1 cellular context compared by ENCODE assay signal in genomic region chr7:39741942-39742623, GRCh38.
A peak's percentile ranks its signal among the peaks of the same experiment; 100 is the strongest.
TF ChIP-seq lines count a peak whose summit lies in the region.

No MANE protein-coding gene starts in this region.

TF ChIP-seq in H1, 55 proteins besides CTCF, POLR2A, EP300 and RAD21 (continued from another document):
- TF ChIP-seq, protein P1, sequence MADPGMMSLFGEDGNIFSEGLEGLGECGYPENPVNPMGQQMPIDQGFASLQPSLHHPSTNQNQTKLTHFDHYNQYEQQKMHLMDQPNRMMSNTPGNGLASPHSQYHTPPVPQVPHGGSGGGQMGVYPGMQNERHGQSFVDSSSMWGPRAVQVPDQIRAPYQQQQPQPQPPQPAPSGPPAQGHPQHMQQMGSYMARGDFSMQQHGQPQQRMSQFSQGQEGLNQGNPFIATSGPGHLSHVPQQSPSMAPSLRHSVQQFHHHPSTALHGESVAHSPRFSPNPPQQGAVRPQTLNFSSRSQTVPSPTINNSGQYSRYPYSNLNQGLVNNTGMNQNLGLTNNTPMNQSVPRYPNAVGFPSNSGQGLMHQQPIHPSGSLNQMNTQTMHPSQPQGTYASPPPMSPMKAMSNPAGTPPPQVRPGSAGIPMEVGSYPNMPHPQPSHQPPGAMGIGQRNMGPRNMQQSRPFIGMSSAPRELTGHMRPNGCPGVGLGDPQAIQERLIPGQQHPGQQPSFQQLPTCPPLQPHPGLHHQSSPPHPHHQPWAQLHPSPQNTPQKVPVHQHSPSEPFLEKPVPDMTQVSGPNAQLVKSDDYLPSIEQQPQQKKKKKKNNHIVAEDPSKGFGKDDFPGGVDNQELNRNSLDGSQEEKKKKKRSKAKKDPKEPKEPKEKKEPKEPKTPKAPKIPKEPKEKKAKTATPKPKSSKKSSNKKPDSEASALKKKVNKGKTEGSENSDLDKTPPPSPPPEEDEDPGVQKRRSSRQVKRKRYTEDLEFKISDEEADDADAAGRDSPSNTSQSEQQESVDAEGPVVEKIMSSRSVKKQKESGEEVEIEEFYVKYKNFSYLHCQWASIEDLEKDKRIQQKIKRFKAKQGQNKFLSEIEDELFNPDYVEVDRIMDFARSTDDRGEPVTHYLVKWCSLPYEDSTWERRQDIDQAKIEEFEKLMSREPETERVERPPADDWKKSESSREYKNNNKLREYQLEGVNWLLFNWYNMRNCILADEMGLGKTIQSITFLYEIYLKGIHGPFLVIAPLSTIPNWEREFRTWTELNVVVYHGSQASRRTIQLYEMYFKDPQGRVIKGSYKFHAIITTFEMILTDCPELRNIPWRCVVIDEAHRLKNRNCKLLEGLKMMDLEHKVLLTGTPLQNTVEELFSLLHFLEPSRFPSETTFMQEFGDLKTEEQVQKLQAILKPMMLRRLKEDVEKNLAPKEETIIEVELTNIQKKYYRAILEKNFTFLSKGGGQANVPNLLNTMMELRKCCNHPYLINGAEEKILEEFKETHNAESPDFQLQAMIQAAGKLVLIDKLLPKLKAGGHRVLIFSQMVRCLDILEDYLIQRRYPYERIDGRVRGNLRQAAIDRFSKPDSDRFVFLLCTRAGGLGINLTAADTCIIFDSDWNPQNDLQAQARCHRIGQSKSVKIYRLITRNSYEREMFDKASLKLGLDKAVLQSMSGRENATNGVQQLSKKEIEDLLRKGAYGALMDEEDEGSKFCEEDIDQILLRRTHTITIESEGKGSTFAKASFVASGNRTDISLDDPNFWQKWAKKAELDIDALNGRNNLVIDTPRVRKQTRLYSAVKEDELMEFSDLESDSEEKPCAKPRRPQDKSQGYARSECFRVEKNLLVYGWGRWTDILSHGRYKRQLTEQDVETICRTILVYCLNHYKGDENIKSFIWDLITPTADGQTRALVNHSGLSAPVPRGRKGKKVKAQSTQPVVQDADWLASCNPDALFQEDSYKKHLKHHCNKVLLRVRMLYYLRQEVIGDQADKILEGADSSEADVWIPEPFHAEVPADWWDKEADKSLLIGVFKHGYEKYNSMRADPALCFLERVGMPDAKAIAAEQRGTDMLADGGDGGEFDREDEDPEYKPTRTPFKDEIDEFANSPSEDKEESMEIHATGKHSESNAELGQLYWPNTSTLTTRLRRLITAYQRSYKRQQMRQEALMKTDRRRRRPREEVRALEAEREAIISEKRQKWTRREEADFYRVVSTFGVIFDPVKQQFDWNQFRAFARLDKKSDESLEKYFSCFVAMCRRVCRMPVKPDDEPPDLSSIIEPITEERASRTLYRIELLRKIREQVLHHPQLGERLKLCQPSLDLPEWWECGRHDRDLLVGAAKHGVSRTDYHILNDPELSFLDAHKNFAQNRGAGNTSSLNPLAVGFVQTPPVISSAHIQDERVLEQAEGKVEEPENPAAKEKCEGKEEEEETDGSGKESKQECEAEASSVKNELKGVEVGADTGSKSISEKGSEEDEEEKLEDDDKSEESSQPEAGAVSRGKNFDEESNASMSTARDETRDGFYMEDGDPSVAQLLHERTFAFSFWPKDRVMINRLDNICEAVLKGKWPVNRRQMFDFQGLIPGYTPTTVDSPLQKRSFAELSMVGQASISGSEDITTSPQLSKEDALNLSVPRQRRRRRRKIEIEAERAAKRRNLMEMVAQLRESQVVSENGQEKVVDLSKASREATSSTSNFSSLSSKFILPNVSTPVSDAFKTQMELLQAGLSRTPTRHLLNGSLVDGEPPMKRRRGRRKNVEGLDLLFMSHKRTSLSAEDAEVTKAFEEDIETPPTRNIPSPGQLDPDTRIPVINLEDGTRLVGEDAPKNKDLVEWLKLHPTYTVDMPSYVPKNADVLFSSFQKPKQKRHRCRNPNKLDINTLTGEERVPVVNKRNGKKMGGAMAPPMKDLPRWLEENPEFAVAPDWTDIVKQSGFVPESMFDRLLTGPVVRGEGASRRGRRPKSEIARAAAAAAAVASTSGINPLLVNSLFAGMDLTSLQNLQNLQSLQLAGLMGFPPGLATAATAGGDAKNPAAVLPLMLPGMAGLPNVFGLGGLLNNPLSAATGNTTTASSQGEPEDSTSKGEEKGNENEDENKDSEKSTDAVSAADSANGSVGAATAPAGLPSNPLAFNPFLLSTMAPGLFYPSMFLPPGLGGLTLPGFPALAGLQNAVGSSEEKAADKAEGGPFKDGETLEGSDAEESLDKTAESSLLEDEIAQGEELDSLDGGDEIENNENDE (IDR thresholded peaks at IDR 0.05; ENCODE audit: insufficient replicate concordance, low read length) = no peak
- no peak for TF ChIP-seq RNF2 (IDR thresholded peaks at IDR 0.05; ENCODE audit: borderline replicate concordance, low read depth, low read length, missing control alignments, poor library complexity, severe bottlenecking)
- TF ChIP-seq GABPA (IDR thresholded peaks at IDR 0.05; ENCODE audit: borderline replicate concordance, insufficient read depth, low read length) = no peak
- TF ChIP-seq ASH2L (IDR thresholded peaks at IDR 0.05; ENCODE audit: low read length) = no peak
- no peak for TF ChIP-seq SP2 (IDR thresholded peaks at IDR 0.05; ENCODE audit: low read length)
- TF ChIP-seq KDM1A (IDR thresholded peaks at IDR 0.05; ENCODE audit: borderline replicate concordance, low read length) = no peak
- peak; percentile 43; the same call in 1 of the 2 replicates for TF ChIP-seq MAX (IDR thresholded peaks at IDR 0.05)
- TF ChIP-seq TEAD4 (IDR thresholded peaks at IDR 0.05; ENCODE audit: low read depth, low read length) = 0 out of 2 replicates have a peak, but pooled peaks have one; percentile 24
- TF ChIP-seq JUND (IDR thresholded peaks at IDR 0.05; ENCODE audit: low read length) = no peak
- TF ChIP-seq, protein P2, sequence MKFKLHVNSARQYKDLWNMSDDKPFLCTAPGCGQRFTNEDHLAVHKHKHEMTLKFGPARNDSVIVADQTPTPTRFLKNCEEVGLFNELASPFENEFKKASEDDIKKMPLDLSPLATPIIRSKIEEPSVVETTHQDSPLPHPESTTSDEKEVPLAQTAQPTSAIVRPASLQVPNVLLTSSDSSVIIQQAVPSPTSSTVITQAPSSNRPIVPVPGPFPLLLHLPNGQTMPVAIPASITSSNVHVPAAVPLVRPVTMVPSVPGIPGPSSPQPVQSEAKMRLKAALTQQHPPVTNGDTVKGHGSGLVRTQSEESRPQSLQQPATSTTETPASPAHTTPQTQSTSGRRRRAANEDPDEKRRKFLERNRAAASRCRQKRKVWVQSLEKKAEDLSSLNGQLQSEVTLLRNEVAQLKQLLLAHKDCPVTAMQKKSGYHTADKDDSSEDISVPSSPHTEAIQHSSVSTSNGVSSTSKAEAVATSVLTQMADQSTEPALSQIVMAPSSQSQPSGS (IDR thresholded peaks at IDR 0.05; ENCODE audit: low read length) = 0 out of 2 replicates have a peak, but pooled peaks have one; percentile 61
- no peak for TF ChIP-seq SP1 (IDR thresholded peaks at IDR 0.05; ENCODE audit: low read depth, low read length)
- TF ChIP-seq SIX5 (IDR thresholded peaks at IDR 0.05; ENCODE audit: low read depth, low read length) = no peak
- TF ChIP-seq NRF1 (IDR thresholded peaks at IDR 0.05; ENCODE audit: low read depth, low read length) = no peak
- TF ChIP-seq YY1 (IDR thresholded peaks at IDR 0.05; ENCODE audit: low read depth, low read length) = peak; percentile 50; the same call in 1 of the 2 replicates
- 0 out of 2 replicates have a peak, but pooled peaks have one; percentile 27 for TF ChIP-seq CREB1 (IDR thresholded peaks at IDR 0.05)
- no peak for TF ChIP-seq PHF8 (conservative IDR thresholded peaks at IDR 0.05; ENCODE audit: low read depth, low read length)
- TF ChIP-seq BACH1 (IDR thresholded peaks at IDR 0.05; ENCODE audit: low read length) = 0 out of 2 replicates have a peak, but pooled peaks have one; percentile 46
- no peak for TF ChIP-seq CTBP2 (IDR thresholded peaks at IDR 0.05; ENCODE audit: borderline replicate concordance, insufficient read depth, insufficient read length, low read length)
- TF ChIP-seq SIRT6 (IDR thresholded peaks at IDR 0.05; ENCODE audit: low read length) = no peak
- TF ChIP-seq, protein P3, sequence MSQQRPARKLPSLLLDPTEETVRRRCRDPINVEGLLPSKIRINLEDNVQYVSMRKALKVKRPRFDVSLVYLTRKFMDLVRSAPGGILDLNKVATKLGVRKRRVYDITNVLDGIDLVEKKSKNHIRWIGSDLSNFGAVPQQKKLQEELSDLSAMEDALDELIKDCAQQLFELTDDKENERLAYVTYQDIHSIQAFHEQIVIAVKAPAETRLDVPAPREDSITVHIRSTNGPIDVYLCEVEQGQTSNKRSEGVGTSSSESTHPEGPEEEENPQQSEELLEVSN (IDR thresholded peaks at IDR 0.05) = no peak
- TF ChIP-seq EZH2 (IDR thresholded peaks at IDR 0.05; ENCODE audit: low read depth, low read length, severe bottlenecking) = no peak
- no peak for TF ChIP-seq RBBP5 (IDR thresholded peaks at IDR 0.05; ENCODE audit: borderline replicate concordance, low read depth, low read length)
- TF ChIP-seq ZNF274 (IDR thresholded peaks at IDR 0.05; ENCODE audit: borderline replicate concordance, extremely low read depth, low read length) = no peak
- TF ChIP-seq SUZ12 (IDR thresholded peaks at IDR 0.05; ENCODE audit: low read length) = no peak
- no peak for TF ChIP-seq TCF12 (IDR thresholded peaks at IDR 0.05; ENCODE audit: low read depth, low read length)
- TF ChIP-seq CHD2 (IDR thresholded peaks at IDR 0.05; ENCODE audit: low read length) = 0 out of 2 replicates have a peak, but pooled peaks have one; percentile 20
- TF ChIP-seq HDAC6 (IDR thresholded peaks at IDR 0.05; ENCODE audit: low read depth, low read length) = no peak
- no peak for TF ChIP-seq BCL11A (IDR thresholded peaks at IDR 0.05; ENCODE audit: low read depth in 2 of 2, low read length in 2 of 2)
- no peak for TF ChIP-seq FOSL1 (IDR thresholded peaks at IDR 0.05; ENCODE audit: insufficient read depth, low read depth, low read length)
- TF ChIP-seq GTF2F1 (IDR thresholded peaks at IDR 0.05; ENCODE audit: borderline replicate concordance, low read depth, low read length) = no peak
- TF ChIP-seq JUN (IDR thresholded peaks at IDR 0.05; ENCODE audit: low read depth, low read length) = no peak
- TF ChIP-seq HDAC2 (IDR thresholded peaks at IDR 0.05; ENCODE audit: borderline replicate concordance in 1 of 2, low read depth in 2 of 2, low read length in 2 of 2) = peak in 1 of 2 experiments; percentile 44; a peak in 1 of 4 replicates
